ENCODE assay signal across 25 cellular contexts in genomic region chr22:45987462-45987861, GRCh38. TPM values are rescaled to one million over a fixed set of nuclear protein-coding genes. Genes with fewer than 3 reads are reported as not detected.
"Had no signal": no experiment of that assay in that cellular context is flagged by ENCODE, and none has a peak within 500 bp of the region (broad histone marks: within the 10 kb centered on the region; RNA-seq: fewer than 3 reads in every experiment).

No MANE protein-coding gene starts in this region.

- H3K4me3 ChIP-seq: MG63, SJCRH30 had no signal

- H3K4me1 ChIP-seq: SJCRH30 had no signal

- FAIRE-seq: HepG2 had no signal

- H3K27ac ChIP-seq: SJCRH30 had no signal

- H3K27me3 ChIP-seq: MG63, SJCRH30 had no signal

- H3K36me3 ChIP-seq: MG63, SJCRH30 had no signal

- DNase-seq: IMR-90, Karpas-422, KG1, MG63, NCI-H1092, NCI-H1105 treated with DMSO at 0.1 percent for 48 hours, NCI-H1417 treated with DMSO at 0.1 percent for 48 hours, NCI-H146, NCI-H1694 treated with DMSO at 0.1 percent for 48 hours, NCI-H1930, NCI-H2081, NCI-H2107, NCI-H2227 treated with DMSO at 0.1 percent for 48 hours, NCI-H524, NCI-H69, NCI-H774, PC-3, SHP77 treated with DMSO at 0.1 percent for 48 hours, SJCRH30 had no signal

- H3K9me3 ChIP-seq: MG63, SJCRH30 had no signal

- ATAC-seq: HepG2, Panc1, PC-3, Right ventricle myocardium inferior, SK-N-SH treated with all-trans-retinoic acid at 6 μM for 48 hours had no signal

RNA-seq across cellular contexts. Expression of gene WNT7B, which starts 10.5 kb away (rescaled TPM):
- total RNA-seq: NCI-H460, OCI-LY7, Right ventricle myocardium inferior, SJCRH30 had no signal
- polyA plus RNA-seq: HepG2 had no signal
